ENCODE assay signal across 1 cellular context in the genomic region with DNA sequence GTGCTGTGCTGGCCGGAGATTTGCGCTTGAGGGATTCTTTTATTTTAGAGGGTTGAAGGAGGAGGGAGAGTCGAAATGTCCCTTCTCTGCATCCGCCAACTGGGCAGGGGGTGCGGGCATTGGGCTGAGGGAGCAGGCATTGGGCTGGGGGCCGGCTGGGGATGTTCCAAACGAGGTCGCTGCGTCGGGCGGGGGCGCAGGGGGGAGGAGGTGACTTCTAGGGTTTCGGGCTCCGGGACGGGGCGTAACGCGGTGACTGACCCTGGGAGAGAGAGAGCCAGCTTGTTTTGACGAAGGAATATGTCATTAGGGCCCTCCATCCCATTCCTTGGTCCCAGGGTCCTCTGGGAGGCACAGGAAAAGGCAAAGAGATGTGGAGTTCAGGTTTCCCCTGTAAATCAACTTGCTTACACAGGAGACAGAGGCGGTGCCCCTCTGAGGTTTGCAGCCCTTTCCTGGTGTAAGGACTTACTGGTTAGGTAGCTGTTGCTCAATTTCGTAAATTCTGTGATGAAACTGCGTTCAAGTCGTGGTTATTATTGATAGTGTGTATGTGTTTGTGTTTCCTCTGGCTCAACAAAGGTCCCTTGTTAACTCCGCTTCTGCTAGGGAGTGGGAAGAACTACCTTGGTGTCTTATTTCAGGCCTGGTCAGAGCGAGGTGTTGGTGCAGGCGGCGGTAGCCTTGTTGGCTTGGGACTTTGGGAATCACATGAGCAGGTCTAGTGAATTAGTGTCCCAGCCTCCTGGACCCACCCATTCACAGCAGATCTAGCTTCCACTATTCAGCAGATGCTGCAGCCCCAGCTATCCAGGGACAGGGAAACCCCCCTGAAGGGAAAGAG.
TF ChIP-seq lines count a peak whose summit lies in the region.

No MANE protein-coding gene starts in this region.

TF ChIP-seq in K562, 482 proteins besides CTCF, POLR2A, EP300 and RAD21 (continued from another document):
- TF ChIP-seq, protein P1, sequence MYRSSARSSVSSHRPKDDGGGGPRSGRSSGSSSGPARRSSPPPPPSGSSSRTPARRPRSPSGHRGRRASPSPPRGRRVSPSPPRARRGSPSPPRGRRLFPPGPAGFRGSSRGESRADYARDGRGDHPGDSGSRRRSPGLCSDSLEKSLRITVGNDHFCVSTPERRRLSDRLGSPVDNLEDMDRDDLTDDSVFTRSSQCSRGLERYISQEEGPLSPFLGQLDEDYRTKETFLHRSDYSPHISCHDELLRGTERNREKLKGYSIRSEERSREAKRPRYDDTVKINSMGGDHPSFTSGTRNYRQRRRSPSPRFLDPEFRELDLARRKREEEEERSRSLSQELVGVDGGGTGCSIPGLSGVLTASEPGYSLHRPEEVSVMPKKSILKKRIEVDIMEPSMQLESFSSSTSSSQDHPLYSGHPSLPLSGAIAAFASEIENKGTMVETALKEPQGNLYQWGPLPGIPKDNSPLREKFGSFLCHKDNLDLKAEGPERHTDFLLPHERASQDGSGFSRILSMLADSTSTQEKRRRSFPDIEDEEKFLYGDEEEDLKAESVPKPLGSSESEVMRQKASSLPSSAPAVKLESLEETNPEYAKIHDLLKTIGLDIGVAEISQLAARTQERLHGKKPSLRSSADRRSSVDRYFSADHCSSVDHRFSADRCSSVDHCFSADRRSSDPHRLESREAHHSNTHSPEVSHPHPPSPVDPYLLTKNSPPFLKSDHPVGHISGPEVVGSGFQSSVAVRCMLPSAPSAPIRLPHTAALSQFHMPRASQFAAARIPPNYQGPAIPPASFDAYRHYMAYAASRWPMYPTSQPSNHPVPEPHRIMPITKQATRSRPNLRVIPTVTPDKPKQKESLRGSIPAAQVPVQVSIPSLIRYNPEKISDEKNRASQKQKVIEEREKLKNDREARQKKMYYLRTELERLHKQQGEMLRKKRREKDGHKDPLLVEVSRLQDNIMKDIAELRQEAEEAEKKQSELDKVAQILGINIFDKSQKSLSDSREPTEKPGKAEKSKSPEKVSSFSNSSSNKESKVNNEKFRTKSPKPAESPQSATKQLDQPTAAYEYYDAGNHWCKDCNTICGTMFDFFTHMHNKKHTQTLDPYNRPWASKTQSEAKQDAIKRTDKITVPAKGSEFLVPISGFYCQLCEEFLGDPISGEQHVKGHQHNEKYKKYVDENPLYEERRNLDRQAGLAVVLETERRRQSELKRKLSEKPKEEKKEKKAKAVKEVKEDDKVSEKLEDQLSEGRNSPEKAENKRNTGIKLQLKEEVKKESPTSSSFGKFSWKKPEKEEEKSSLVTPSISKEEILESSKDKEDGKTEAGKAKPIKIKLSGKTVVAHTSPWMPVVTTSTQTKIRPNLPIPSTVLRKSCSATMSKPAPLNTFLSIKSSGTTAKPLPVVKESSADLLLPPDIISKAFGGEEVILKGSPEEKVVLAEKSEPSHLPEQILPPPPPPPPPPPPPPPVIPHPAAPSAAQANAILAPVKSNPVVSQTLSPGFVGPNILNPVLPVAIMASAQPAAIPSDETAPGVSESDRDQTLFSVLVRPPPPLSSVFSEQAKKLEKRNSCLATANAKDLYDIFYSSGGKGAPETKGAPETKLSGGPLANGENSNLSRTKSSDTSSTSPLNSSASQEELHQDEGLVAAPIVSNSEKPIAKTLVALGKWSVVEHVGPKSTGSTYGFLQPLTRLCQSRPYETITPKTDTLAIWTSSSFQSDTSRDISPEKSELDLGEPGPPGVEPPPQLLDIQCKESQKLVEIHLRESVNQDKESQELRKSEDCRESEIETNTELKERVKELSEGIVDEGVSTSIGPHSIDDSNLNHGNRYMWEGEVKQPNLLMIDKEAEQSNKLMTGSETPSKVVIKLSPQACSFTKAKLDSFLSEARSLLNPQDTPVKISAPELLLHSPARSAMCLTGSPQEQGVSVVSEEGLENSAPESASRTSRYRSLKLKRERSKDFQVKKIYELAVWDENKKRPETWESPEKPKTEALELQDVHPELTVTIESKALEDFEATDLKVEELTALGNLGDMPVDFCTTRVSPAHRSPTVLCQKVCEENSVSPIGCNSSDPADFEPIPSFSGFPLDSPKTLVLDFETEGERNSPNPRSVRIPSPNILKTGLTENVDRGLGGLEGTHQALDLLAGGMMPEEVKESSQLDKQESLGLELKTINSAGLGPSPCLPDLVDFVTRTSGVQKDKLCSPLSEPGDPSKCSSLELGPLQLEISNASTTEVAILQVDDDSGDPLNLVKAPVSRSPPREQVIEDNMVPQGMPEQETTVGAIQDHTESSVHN (IDR thresholded peaks at IDR 0.05; ENCODE audit: borderline replicate concordance in 1 of 2, low read depth in 1 of 2): no peak
- TF ChIP-seq FOXK2 (conservative IDR thresholded peaks at IDR 0.05 in 1 of 2, IDR thresholded peaks at IDR 0.05 in 1 of 2; ENCODE audit: low read depth in 2 of 2): no peak
- TF ChIP-seq WHSC1 (IDR thresholded peaks at IDR 0.05; ENCODE audit: low read length): no peak
- TF ChIP-seq, protein P2, sequence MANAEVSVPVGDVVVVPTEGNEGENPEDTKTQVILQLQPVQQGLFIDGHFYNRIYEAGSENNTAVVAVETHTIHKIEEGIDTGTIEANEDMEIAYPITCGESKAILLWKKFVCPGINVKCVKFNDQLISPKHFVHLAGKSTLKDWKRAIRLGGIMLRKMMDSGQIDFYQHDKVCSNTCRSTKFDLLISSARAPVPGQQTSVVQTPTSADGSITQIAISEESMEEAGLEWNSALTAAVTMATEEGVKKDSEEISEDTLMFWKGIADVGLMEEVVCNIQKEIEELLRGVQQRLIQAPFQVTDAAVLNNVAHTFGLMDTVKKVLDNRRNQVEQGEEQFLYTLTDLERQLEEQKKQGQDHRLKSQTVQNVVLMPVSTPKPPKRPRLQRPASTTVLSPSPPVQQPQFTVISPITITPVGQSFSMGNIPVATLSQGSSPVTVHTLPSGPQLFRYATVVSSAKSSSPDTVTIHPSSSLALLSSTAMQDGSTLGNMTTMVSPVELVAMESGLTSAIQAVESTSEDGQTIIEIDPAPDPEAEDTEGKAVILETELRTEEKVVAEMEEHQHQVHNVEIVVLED (CRISPR knock-in tag; IDR thresholded peaks at IDR 0.05): no peak
- TF ChIP-seq BRD9 (IDR thresholded peaks at IDR 0.05; ENCODE audit: low read depth, partially characterized antibody): no peak
- TF ChIP-seq, protein P3, sequence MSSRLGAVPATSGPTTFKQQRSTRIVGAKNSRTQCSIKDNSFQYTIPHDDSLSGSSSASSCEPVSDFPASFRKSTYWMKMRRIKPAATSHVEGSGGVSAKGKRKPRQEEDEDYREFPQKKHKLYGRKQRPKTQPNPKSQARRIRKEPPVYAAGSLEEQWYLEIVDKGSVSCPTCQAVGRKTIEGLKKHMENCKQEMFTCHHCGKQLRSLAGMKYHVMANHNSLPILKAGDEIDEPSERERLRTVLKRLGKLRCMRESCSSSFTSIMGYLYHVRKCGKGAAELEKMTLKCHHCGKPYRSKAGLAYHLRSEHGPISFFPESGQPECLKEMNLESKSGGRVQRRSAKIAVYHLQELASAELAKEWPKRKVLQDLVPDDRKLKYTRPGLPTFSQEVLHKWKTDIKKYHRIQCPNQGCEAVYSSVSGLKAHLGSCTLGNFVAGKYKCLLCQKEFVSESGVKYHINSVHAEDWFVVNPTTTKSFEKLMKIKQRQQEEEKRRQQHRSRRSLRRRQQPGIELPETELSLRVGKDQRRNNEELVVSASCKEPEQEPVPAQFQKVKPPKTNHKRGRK (tag; IDR thresholded peaks at IDR 0.05): no peak
- no peak for TF ChIP-seq RBM34 (IDR thresholded peaks at IDR 0.05; ENCODE audit: borderline replicate concordance, insufficient read depth, low read length)
- no peak for TF ChIP-seq KAT7 (CRISPR knock-in tag; IDR thresholded peaks at IDR 0.05; ENCODE audit: borderline replicate concordance)
- TF ChIP-seq TEAD1 (CRISPR knock-in tag; IDR thresholded peaks at IDR 0.05): no peak
- TF ChIP-seq RFX1 (IDR thresholded peaks at IDR 0.05): no peak
- TF ChIP-seq ZNF444 (CRISPR knock-in tag; IDR thresholded peaks at IDR 0.05): no peak
